Comparison of ENCODE assay signal across 28 cellular contexts in the genomic region with DNA sequence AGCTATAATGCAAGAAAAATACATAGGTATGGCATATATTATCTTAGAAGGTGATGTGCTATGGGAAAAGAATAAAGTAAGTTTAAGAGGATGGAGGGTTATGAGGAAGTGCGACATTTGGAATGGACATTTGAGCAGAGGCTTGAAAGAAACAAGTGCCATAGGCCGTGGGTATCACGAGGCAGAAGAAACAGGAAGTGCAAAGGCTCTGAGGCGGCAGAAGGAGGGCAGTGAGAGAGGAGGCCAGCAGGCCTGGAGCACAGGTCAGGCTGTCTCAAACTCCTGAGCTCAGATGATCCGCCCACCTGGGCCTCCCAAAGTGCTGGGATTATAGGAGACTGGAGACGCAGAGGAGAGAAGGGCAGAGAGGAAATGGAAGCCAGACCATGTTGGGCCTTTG.
"Had no signal": no experiment of that assay in that cellular context is flagged by ENCODE, and none has a peak within 500 bp of the region (broad histone marks: within the 10 kb centered on the region; RNA-seq: fewer than 3 reads in every experiment).

No MANE protein-coding gene starts in this region.

- H3K9me3 Mint-ChIP-seq: immature natural killer cell; naive thymus-derived CD8-positive, alpha-beta T cell; nephron; neural crest cell; stimulated activated naive CD8-positive, alpha-beta T cell treated with anti-CD3 and anti-CD28 coated beads, Interleukin-15, amount 100 ng/mL, for 72 hours had no signal

- H3K36me3 Mint-ChIP-seq: immature natural killer cell; naive thymus-derived CD8-positive, alpha-beta T cell; stimulated activated memory B cell treated with anti-CD40 and anti-IgM and Interleukin-4, amounts not matched to agents 10 μg/mL and 1 μg/mL and 100 μg/mL, for 72 hours had no signal

- H3K27ac ChIP-seq: left lung, lower lobe of right lung, neutrophil, ovary, right atrium auricular region, right lobe of liver, transverse colon, upper lobe of left lung, vagina had no signal

- H3K36me3 ChIP-seq: left lung, lower lobe of right lung, neutrophil, ovary, right atrium auricular region, right lobe of liver, transverse colon, upper lobe of left lung, vagina had no signal

- H3K27me3 ChIP-seq: neutrophil, ovary, right atrium auricular region, right lobe of liver, transverse colon, upper lobe of left lung, vagina had no signal

- H3K4me2 ChIP-seq: smooth muscle cell had no signal

- H3K4me1 Mint-ChIP-seq: immature natural killer cell; nephron; stimulated activated memory B cell treated with anti-CD40 and anti-IgM and Interleukin-4, amounts not matched to agents 10 μg/mL and 1 μg/mL and 100 μg/mL, for 72 hours; stimulated activated naive CD8-positive, alpha-beta T cell treated with anti-CD3 and anti-CD28 coated beads, Interleukin-15, amount 100 ng/mL, for 72 hours had no signal

- H3K27ac Mint-ChIP-seq: immature natural killer cell; nephron; stimulated activated memory B cell treated with anti-CD40 and anti-IgM and Interleukin-4, amounts not matched to agents 10 μg/mL and 1 μg/mL and 100 μg/mL, for 72 hours; stimulated activated naive CD8-positive, alpha-beta T cell treated with anti-CD3 and anti-CD28 coated beads, Interleukin-15, amount 100 ng/mL, for 72 hours had no signal

- H3K4me3 ChIP-seq: left lung, lower lobe of right lung, ovary, right atrium auricular region, right lobe of liver, smooth muscle cell, transverse colon, upper lobe of left lung, vagina had no signal

- H3K9me3 ChIP-seq: left lung, lower lobe of right lung, neutrophil, ovary, right atrium auricular region, right lobe of liver, transverse colon, upper lobe of left lung, vagina had no signal

- H3K4me1 ChIP-seq: left lung, right atrium auricular region, right lobe of liver, transverse colon, vagina had no signal

- H3K4me3 Mint-ChIP-seq: immature natural killer cell; naive thymus-derived CD8-positive, alpha-beta T cell; nephron; neural crest cell; stimulated activated memory B cell treated with anti-CD40 and anti-IgM and Interleukin-4, amounts not matched to agents 10 μg/mL and 1 μg/mL and 100 μg/mL, for 72 hours; stimulated activated naive CD8-positive, alpha-beta T cell treated with anti-CD3 and anti-CD28 coated beads, Interleukin-15, amount 100 ng/mL, for 72 hours had no signal

- DNase-seq: hypothalamus; immature natural killer cell; kidney; left colon; left lung; lower lobe of right lung; mammary epithelial cell; mesenchymal stem cell; naive thymus-derived CD8-positive, alpha-beta T cell; occipital lobe; ovary; right lobe of liver; stimulated activated CD4-positive, alpha-beta T cell treated with anti-CD3 and anti-CD28 coated beads, Interleukin-1b, Interleukin-23, amount 100 ng/mL, for 48 hours; stimulated activated CD4-positive, alpha-beta T cell treated with anti-CD3 and anti-CD28 coated beads, Interleukin-2, amount 100 ng/mL, for 48 hours; stimulated activated CD4-positive, alpha-beta T cell treated with anti-CD3 and anti-CD28 coated beads, Interleukin-4, amount 100 ng/mL, for 4 hours; stimulated activated CD8-positive, alpha-beta memory T cell treated with anti-CD3 and anti-CD28 coated beads, Interleukin-4, amount 100 ng/mL, for 48 hours; stimulated activated naive CD4-positive, alpha-beta T cell treated with Interleukin-2 at 50 U/mL for 16 hours; stimulated activated naive CD8-positive, alpha-beta T cell treated with anti-CD3 and anti-CD28 coated beads, Interleukin-15, amount 100 ng/mL, for 72 hours; substantia nigra; transverse colon; upper lobe of left lung had no signal

- ATAC-seq: left colon; left lung; lower lobe of right lung; naive thymus-derived CD8-positive, alpha-beta T cell; right lobe of liver; stimulated activated memory B cell treated with anti-CD40 and anti-IgM and Interleukin-4, amounts not matched to agents 10 μg/mL and 1 μg/mL and 100 μg/mL, for 72 hours; stimulated activated naive CD8-positive, alpha-beta T cell treated with anti-CD3 and anti-CD28 coated beads, Interleukin-15, amount 100 ng/mL, for 72 hours had no signal
